Comparison of ENCODE assay signal across 1 cellular context in the genomic region with DNA sequence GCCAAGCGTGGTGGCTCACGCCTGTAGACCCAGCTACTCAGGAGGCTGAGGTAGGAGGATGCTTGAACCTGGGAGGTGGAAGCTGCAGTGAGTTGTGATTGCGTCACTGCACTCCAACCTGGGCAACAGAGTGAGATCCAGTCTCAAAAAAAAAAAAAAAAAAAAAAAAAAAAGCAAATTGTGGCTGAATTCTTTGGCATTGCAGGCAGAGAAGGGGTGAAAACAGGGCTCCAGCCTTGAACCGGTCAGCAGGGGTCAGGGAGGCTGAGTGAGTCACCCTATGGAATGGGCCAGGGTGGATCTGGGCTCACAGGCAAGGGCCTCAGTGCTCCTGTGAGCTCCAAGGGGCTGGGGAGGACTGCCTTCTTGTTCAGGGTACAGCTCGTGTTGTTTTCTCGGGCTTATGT.
TF ChIP-seq lines count a peak whose summit lies in the region.

No MANE protein-coding gene starts in this region.

TF ChIP-seq in Ishikawa, 13 proteins besides CTCF, POLR2A, EP300 and RAD21:
- TF ChIP-seq TCF12 (IDR thresholded peaks at IDR 0.05; ENCODE audit: low read depth), result no peak
- TF ChIP-seq TAF1 (IDR thresholded peaks at IDR 0.05; ENCODE audit: low read depth), result no peak
- TF ChIP-seq, protein P1, sequence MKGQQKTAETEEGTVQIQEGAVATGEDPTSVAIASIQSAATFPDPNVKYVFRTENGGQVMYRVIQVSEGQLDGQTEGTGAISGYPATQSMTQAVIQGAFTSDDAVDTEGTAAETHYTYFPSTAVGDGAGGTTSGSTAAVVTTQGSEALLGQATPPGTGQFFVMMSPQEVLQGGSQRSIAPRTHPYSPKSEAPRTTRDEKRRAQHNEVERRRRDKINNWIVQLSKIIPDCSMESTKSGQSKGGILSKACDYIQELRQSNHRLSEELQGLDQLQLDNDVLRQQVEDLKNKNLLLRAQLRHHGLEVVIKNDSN (IDR thresholded peaks at IDR 0.05), result no peak
- TF ChIP-seq NFIC (IDR thresholded peaks at IDR 0.05), result no peak
- no peak for TF ChIP-seq CREB1 (IDR thresholded peaks at IDR 0.05; ENCODE audit: low read depth)
- no peak for TF ChIP-seq YY1 (IDR thresholded peaks at IDR 0.05; ENCODE audit: low read depth)
- TF ChIP-seq EGR1 (IDR thresholded peaks at IDR 0.05), result no peak
- TF ChIP-seq CEBPB (IDR thresholded peaks at IDR 0.05), result peak; percentile 41; the same call in 1 of the 2 replicates
